ENCODE assay signal across 15 cellular contexts in the genomic region with DNA sequence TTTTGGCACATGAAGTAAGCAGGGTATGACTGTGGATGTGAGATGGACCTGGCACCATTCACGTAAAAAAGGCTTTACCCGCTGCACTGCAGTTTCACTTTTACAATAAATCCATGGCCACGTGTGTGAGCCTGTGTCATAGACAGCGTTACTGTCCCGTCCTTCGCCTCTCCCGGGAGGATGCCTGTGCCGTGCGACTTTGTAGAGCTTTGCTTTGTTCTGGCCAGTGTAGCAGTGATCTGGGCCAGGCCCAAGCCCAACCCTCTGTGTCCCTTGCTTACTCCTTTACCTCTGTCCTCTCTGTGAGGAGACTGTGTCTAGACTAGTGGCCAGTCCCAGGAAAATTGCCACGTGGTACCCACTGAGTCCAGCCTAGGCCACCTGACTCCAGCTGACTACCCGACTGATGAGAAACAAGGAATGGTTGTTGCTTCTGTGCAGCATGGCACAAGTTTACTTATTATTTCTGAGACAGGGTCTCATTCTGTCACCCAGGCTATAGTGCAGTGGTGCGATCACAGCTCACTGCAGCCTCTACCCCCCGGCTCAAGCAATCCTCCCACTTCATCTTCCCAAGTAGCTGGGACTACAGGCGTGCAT. TPM values are rescaled to one million over a fixed set of nuclear protein-coding genes. Genes with fewer than 3 reads are reported as not detected.
DNase-seq lines count a peak whose midpoint lies in the region; ATAC-seq and TF ChIP-seq lines count a peak whose summit lies in the region.
"Had no signal": no experiment of that assay in that cellular context is flagged by ENCODE, and none has a peak within 500 bp of the region (broad histone marks: within the 10 kb centered on the region; RNA-seq: fewer than 3 reads in every experiment).

No MANE protein-coding gene starts in this region.

- intact Hi-C loops in spleen (cut with DNase I; ENCODE audit: low total_unique reads) (no loop called here), vagina (cut with DNase I) (no loop called here)

- H3K4me2 ChIP-seq in MM.1S (ENCODE audit: low read depth, low read length), result peak overlapping the region; percentile 54
- H3K4me2 ChIP-seq: neural progenitor cell had no signal

- in situ Hi-C loops in KBM-7 (cut with MboI; ENCODE audit: low pct_unique_long_range_greater_than_20kb, low sequenced_read_pairs), result no loop called here

- H3K79me2 ChIP-seq in MM.1S (ENCODE audit: low read length), result no peaks in the 10 kb centered on the region

- TF ChIP-seq POLR2A in spleen (IDR thresholded peaks at IDR 0.05) (no peak), vagina (IDR thresholded peaks at IDR 0.05) (no peak)

- H3K4me3 ChIP-seq in MM.1S (ENCODE audit: low read length) (no peak overlapping the region), spleen (no peak overlapping the region), vagina (no peak overlapping the region)
- H3K4me3 ChIP-seq: neural progenitor cell had no signal

- no peaks in the 10 kb centered on the region for H3K9me2 ChIP-seq in MM.1S (replicated peaks; ENCODE audit: insufficient read depth, low read length)

- H3K4me1 ChIP-seq in MM.1S (ENCODE audit: low read length) (no peaks in the 10 kb centered on the region), spleen (no peaks in the 10 kb centered on the region), vagina (no peaks in the 10 kb centered on the region)
- H3K4me1 ChIP-seq: neural progenitor cell had no signal

- H4K20me1 ChIP-seq in MM.1S (ENCODE audit: insufficient read depth, low read length), result no peaks in the 10 kb centered on the region

- peak; percentile 65 for ATAC-seq in left lobe of liver
- ATAC-seq: activated naive CD8-positive, alpha-beta T cell treated with anti-CD3 and anti-CD28 coated beads, Interleukin-2, amount 50 U/mL, for 24 hours; activated T-cell treated with anti-CD3 and anti-CD28 coated beads, Interleukin-2, amount 50 U/mL, for 4 hours had no signal

- no peak overlapping the region for H2AFZ ChIP-seq in MM.1S (ENCODE audit: low read length)
- H2AFZ ChIP-seq: neural progenitor cell had no signal

- no peak for TF ChIP-seq CTCF in MM.1S (IDR thresholded peaks at IDR 0.05; ENCODE audit: low read length)
- no peak for TF ChIP-seq CTCF in spleen (IDR thresholded peaks at IDR 0.05 in 8 of 11, conservative IDR thresholded peaks at IDR 0.05 in 3 of 11)
- TF ChIP-seq CTCF in vagina (IDR thresholded peaks at IDR 0.05), result no peak

- H3K27me3 ChIP-seq in MM.1S (replicated peaks; ENCODE audit: insufficient read depth, low read length) (peaks cover 68% of the 10 kb centered on the region), spleen (replicated peaks in 1 of 7) (no peaks in the 10 kb centered on the region), vagina (no peaks in the 10 kb centered on the region)
- H3K27me3 ChIP-seq: neural progenitor cell had no signal

- WGBS in spleen, 5 donors, result 76 to 92% (median 83%) methylated on average over 14 of the region's 14 CpGs

- DNase-seq in MM.1S (no peak), left lobe of liver (ENCODE audit: low spot score) (peak; percentile 41), spleen (peak; percentile 47), NCI-H1436 treated with DMSO at 0.1 percent for 48 hours (lab: John Stamatoyannopoulos, UW) (no peak), KBM-7 (no peak), vagina (ENCODE audit: extremely low spot score in 2 of 2) (no peak)
- DNase-seq: activated naive CD8-positive, alpha-beta T cell treated with anti-CD3 and anti-CD28 coated beads, Interleukin-2, amount 50 U/mL, for 24 hours; activated T-cell treated with anti-CD3 and anti-CD28 coated beads, Interleukin-2, amount 50 U/mL, for 4 hours; effector CD8-positive, alpha-beta T cell; GOT3; NCI-H187; NCI-H446; right cardiac atrium had no signal

- no peaks in the 10 kb centered on the region for H3K36me3 ChIP-seq in MM.1S (replicated peaks; ENCODE audit: insufficient read depth, low read length)
- H3K36me3 ChIP-seq in spleen, result no peaks in the 10 kb centered on the region
- H3K36me3 ChIP-seq in vagina, result no peaks in the 10 kb centered on the region
- H3K36me3 ChIP-seq: neural progenitor cell had no signal

- no peaks in the 10 kb centered on the region for H3F3A ChIP-seq in MM.1S (ENCODE audit: insufficient read depth, low read length)

- H3K9me3 ChIP-seq in MM.1S (replicated peaks; ENCODE audit: insufficient read depth, low read length) (no peaks in the 10 kb centered on the region), spleen (no peaks in the 10 kb centered on the region), vagina (no peaks in the 10 kb centered on the region)

- no peak overlapping the region for H3K9ac ChIP-seq in MM.1S (ENCODE audit: low read length)
- H3K9ac ChIP-seq: neural progenitor cell had no signal

- H3K27ac ChIP-seq in MM.1S (ENCODE audit: low read length) (no peak overlapping the region), angular gyrus (ENCODE audit: low read depth, low read length) (peak overlapping the region; percentile 31), spleen (no peak overlapping the region), vagina (no peak overlapping the region)
- H3K27ac ChIP-seq: neural progenitor cell had no signal

RNA-seq across cellular contexts. Expression of a gene that starts 48.1 kb away (rescaled TPM):
- 0.28 TPM for total RNA-seq in left lobe of liver
- total RNA-seq in spleen, result under 1 TPM; 0.13 to 0.92 (median 0.44) TPM
- polyA plus RNA-seq in spleen, result under 1 TPM; 0.06 to 0.13 (median 0.13) TPM
- 0.49 TPM for total RNA-seq in vagina

Comparison
In these comparisons a context has a peak if more than half of its experiments do, and no peak if none do; other contexts are left out.
1. DNase-seq: peak in left lobe of liver (single experiment) and spleen (single experiment); none in MM.1S (single experiment), NCI-H1436 treated with DMSO at 0.1 percent for 48 hours (single experiment), KBM-7 (single experiment) and vagina (0 of 2).